1 cellular context compared by ENCODE assay signal in genomic region chr9:89317282-89317681, GRCh38.
TF ChIP-seq lines count a peak whose summit lies in the region.

No MANE protein-coding gene starts in this region.

TF ChIP-seq in IMR-90, 13 proteins besides CTCF, POLR2A, EP300 and RAD21 (continued from another document):
- TF ChIP-seq ELK1 (IDR thresholded peaks at IDR 0.05; ENCODE audit: borderline replicate concordance, low read depth, low read length) (no peak), MXI1 (IDR thresholded peaks at IDR 0.05; ENCODE audit: borderline replicate concordance, low read depth, low read length) (no peak), FOS (IDR thresholded peaks at IDR 0.05; ENCODE audit: low read depth, low read length) (no peak), RFX5 (IDR thresholded peaks at IDR 0.05; ENCODE audit: low read depth, low read length) (no peak), USF2 (IDR thresholded peaks at IDR 0.05; ENCODE audit: low read depth, low read length) (no peak), CEBPB (IDR thresholded peaks at IDR 0.05; ENCODE audit: low read depth, low read length) (no peak), NFE2L2 (IDR thresholded peaks at IDR 0.05; ENCODE audit: low read depth, low read length) (no peak)
